ENCODE assay signal across 31 cellular contexts in genomic region chr15:86837631-86838030, GRCh38.
DNase-seq lines count a peak whose midpoint lies in the region; ATAC-seq, FAIRE-seq and TF ChIP-seq lines count a peak whose summit lies in the region.
"Had no signal": no experiment of that assay in that cellular context is flagged by ENCODE, and none has a peak within 500 bp of the region (broad histone marks: within the 10 kb centered on the region; RNA-seq: fewer than 3 reads in every experiment).

No MANE protein-coding gene starts in this region.

- intact Hi-C loops in HepG2 (cut with micrococcal nuclease; ENCODE audit: unreplicated experiment) (no loop called here), thyroid gland (cut with DNase I) (no loop called here)
- intact Hi-C loops in activated CD4-positive, alpha-beta memory T cell treated with anti-CD3 and anti-CD28 coated beads for 36 hours (cut with micrococcal nuclease) = no loop called here

- TF ChIP-seq RAD21 in liver (IDR thresholded peaks at IDR 0.05) (no peak), HepG2 (CRISPR knock-in tag; IDR thresholded peaks at IDR 0.05) (no peak)

- no peaks in the 10 kb centered on the region for H3K9me3 Mint-ChIP-seq in activated CD4-positive, alpha-beta memory T cell treated with anti-CD3 and anti-CD28 coated beads for 36 hours
- H3K9me3 Mint-ChIP-seq in activated naive CD8-positive, alpha-beta T cell treated with anti-CD3 and anti-CD28 coated beads for 36 hours = no peaks in the 10 kb centered on the region
- H3K9me3 Mint-ChIP-seq: activated naive CD4-positive, alpha-beta T cell treated with anti-CD3 and anti-CD28 coated beads, Interleukin-2, amount 50 U/mL, for 24 hours; neural crest cell had no signal

- H3K27me3 Mint-ChIP-seq in activated CD4-positive, alpha-beta memory T cell treated with anti-CD3 and anti-CD28 coated beads for 36 hours = peaks cover 6% of the 10 kb centered on the region
- H3K27me3 Mint-ChIP-seq in activated naive CD8-positive, alpha-beta T cell treated with anti-CD3 and anti-CD28 coated beads for 36 hours = no peaks in the 10 kb centered on the region
- H3K27me3 Mint-ChIP-seq: CD4-positive, CD25-positive, alpha-beta regulatory T cell had no signal

- no peak for TF ChIP-seq POLR2A in HepG2 (IDR thresholded peaks at IDR 0.05; ENCODE audit: insufficient read depth in 1 of 2, low read depth in 2 of 2, low read length in 2 of 2)
- TF ChIP-seq POLR2A in thyroid gland (IDR thresholded peaks at IDR 0.05) = no peak

- no peaks in the 10 kb centered on the region for H4K20me1 ChIP-seq in HepG2 (ENCODE audit: insufficient read depth, low read length)

- in situ Hi-C loops in HepG2 (cut with HindIII; ENCODE audit: extremely low pct_ligation_motif_present, low pct_unique_long_range_greater_than_20kb) = no loop called here
- in situ Hi-C loops in astrocyte of the spinal cord (cut with HindIII; ENCODE audit: low sequenced_read_pairs) = no loop called here

- H3K4me1 ChIP-seq in liver (ENCODE audit: control insufficient read depth in 4 of 4, insufficient read depth in 4 of 4, low read length in 3 of 4) (no peaks in the 10 kb centered on the region), HepG2 (ENCODE audit: insufficient read depth, low read length) (no peaks in the 10 kb centered on the region), thyroid gland (peaks cover 22% of the 10 kb centered on the region in 2 donors)
- H3K4me1 ChIP-seq: A549, stomach had no signal

- TF ChIP-seq CTCF in liver (IDR thresholded peaks at IDR 0.05; ENCODE audit: low read depth, low read length, missing input control) (no peak), HepG2 (CRISPR knock-in tag; IDR thresholded peaks at IDR 0.05) (no peak), astrocyte of the spinal cord (IDR thresholded peaks at IDR 0.05; ENCODE audit: low read depth, low read length) (no peak), thyroid gland (IDR thresholded peaks at IDR 0.05) (peak in 2 of 6 experiments; percentile 24 to 31)

- H3K27me3 ChIP-seq in liver (ENCODE audit: control insufficient read depth in 4 of 4, insufficient read depth in 4 of 4, low read length in 3 of 4) = no peaks in the 10 kb centered on the region
- no peaks in the 10 kb centered on the region for H3K27me3 ChIP-seq in HepG2 (ENCODE audit: control insufficient read depth in 1 of 2, insufficient read depth in 2 of 2, low read length in 2 of 2)
- no peaks in the 10 kb centered on the region for H3K27me3 ChIP-seq in thyroid gland
- H3K27me3 ChIP-seq: heart left ventricle, right lobe of liver, stomach, tibial nerve had no signal

- H3K36me3 ChIP-seq in liver (ENCODE audit: control insufficient read depth in 4 of 4, insufficient read depth in 3 of 4, low read depth in 1 of 4, low read length in 3 of 4) (no peaks in the 10 kb centered on the region), HepG2 (replicated peaks in 1 of 2; ENCODE audit: control insufficient read depth in 1 of 2, insufficient read depth in 2 of 2, low read length in 2 of 2) (no peaks in the 10 kb centered on the region), thyroid gland (no peaks in the 10 kb centered on the region)
- H3K36me3 ChIP-seq: heart left ventricle, right lobe of liver, stomach, tibial nerve had no signal

- H3K9ac ChIP-seq in liver (ENCODE audit: low read depth in 1 of 2, low read length in 2 of 2) = no peak overlapping the region
- H3K9ac ChIP-seq in HepG2 (ENCODE audit: insufficient read depth, low read depth, low read length) = no peak overlapping the region

- H3K4me2 ChIP-seq in HepG2 (ENCODE audit: low read depth, low read length) = no peak overlapping the region
- H3K4me2 ChIP-seq: A549, PC-9 had no signal

- no peak overlapping the region for H3K27ac ChIP-seq in liver (ENCODE audit: low read depth in 1 of 2, low read length in 2 of 2)
- no peak overlapping the region for H3K27ac ChIP-seq in HepG2 (ENCODE audit: extremely low read length, insufficient read depth, low read length)
- peak overlapping the region; percentile 29 to 66 (median 64) for H3K27ac ChIP-seq in thyroid gland
- H3K27ac ChIP-seq: A549, PC-9, right lobe of liver, stomach had no signal

- no peak overlapping the region for H2AFZ ChIP-seq in HepG2 (ENCODE audit: low read length)
- H2AFZ ChIP-seq: PC-9 had no signal

- no peaks in the 10 kb centered on the region for H3K4me1 Mint-ChIP-seq in activated CD4-positive, alpha-beta memory T cell treated with anti-CD3 and anti-CD28 coated beads for 36 hours (ENCODE audit: low read depth)
- H3K4me1 Mint-ChIP-seq in activated naive CD8-positive, alpha-beta T cell treated with anti-CD3 and anti-CD28 coated beads for 36 hours = no peaks in the 10 kb centered on the region
- H3K4me1 Mint-ChIP-seq: activated CD4-positive, alpha-beta T cell treated with anti-CD3 and anti-CD28 coated beads for 36 hours; activated naive CD4-positive, alpha-beta T cell treated with anti-CD3 and anti-CD28 coated beads, Interleukin-2, amount 50 U/mL, for 24 hours; CD4-positive, CD25-positive, alpha-beta regulatory T cell; neural crest cell had no signal

- no peaks in the 10 kb centered on the region for H3K36me3 Mint-ChIP-seq in activated CD4-positive, alpha-beta memory T cell treated with anti-CD3 and anti-CD28 coated beads for 36 hours
- no peaks in the 10 kb centered on the region for H3K36me3 Mint-ChIP-seq in activated naive CD8-positive, alpha-beta T cell treated with anti-CD3 and anti-CD28 coated beads for 36 hours
- H3K36me3 Mint-ChIP-seq: activated naive CD4-positive, alpha-beta T cell treated with anti-CD3 and anti-CD28 coated beads, Interleukin-2, amount 50 U/mL, for 24 hours; CD4-positive, CD25-positive, alpha-beta regulatory T cell had no signal

- TF ChIP-seq EP300 in HepG2 (IDR thresholded peaks at IDR 0.05; ENCODE audit: low read depth in 2 of 2, low read length in 2 of 2) (no peak), HepG2 (CRISPR knock-in tag; IDR thresholded peaks at IDR 0.05; ENCODE audit: borderline replicate concordance) (no peak)

- POLR2A ChIA-PET in HepG2 (lab: Yijun Ruan, JAX) = no interaction called here
- POLR2A ChIA-PET in activated CD4-positive, alpha-beta memory T cell treated with anti-CD3 and anti-CD28 coated beads for 36 hours (lab: Charles Lee) = no interaction called here

- CTCF ChIA-PET in HepG2 (lab: Yijun Ruan, JAX; ENCODE audit: low intra/inter-chr PET ratio, low total read pairs) = no interaction called here
- CTCF ChIA-PET in activated CD4-positive, alpha-beta memory T cell treated with anti-CD3 and anti-CD28 coated beads for 36 hours (lab: Charles Lee) = no interaction called here

- H3K9me3 ChIP-seq in liver (ENCODE audit: control insufficient read depth in 4 of 4, low read length in 3 of 4) (no peaks in the 10 kb centered on the region), HepG2 (ENCODE audit: low read length) (peaks cover 98% of the 10 kb centered on the region), thyroid gland (no peaks in the 10 kb centered on the region)
- H3K9me3 ChIP-seq: A549, heart left ventricle, right lobe of liver, stomach, tibial nerve had no signal

- no peak for FAIRE-seq in HepG2 (lab: Jason Lieb, UNC)
- FAIRE-seq: A549 had no signal

- no TSS peak for BruUV-seq in HepG2 (replicated peaks; lab: Mats Ljungman, UMichigan)

- H3K27ac Mint-ChIP-seq in activated CD4-positive, alpha-beta memory T cell treated with anti-CD3 and anti-CD28 coated beads for 36 hours = no peak overlapping the region
- no peak overlapping the region for H3K27ac Mint-ChIP-seq in activated naive CD8-positive, alpha-beta T cell treated with anti-CD3 and anti-CD28 coated beads for 36 hours
- H3K27ac Mint-ChIP-seq: activated CD4-positive, alpha-beta T cell treated with anti-CD3 and anti-CD28 coated beads for 36 hours; activated naive CD4-positive, alpha-beta T cell treated with anti-CD3 and anti-CD28 coated beads, Interleukin-2, amount 50 U/mL, for 24 hours; CD4-positive, CD25-positive, alpha-beta regulatory T cell had no signal

- no peak overlapping the region for H3K4me3 Mint-ChIP-seq in activated CD4-positive, alpha-beta memory T cell treated with anti-CD3 and anti-CD28 coated beads for 36 hours
- H3K4me3 Mint-ChIP-seq in activated naive CD8-positive, alpha-beta T cell treated with anti-CD3 and anti-CD28 coated beads for 36 hours = no peak overlapping the region
- H3K4me3 Mint-ChIP-seq: activated CD4-positive, alpha-beta T cell treated with anti-CD3 and anti-CD28 coated beads for 36 hours; activated naive CD4-positive, alpha-beta T cell treated with anti-CD3 and anti-CD28 coated beads, Interleukin-2, amount 50 U/mL, for 24 hours; CD4-positive, CD25-positive, alpha-beta regulatory T cell; neural crest cell had no signal

- no peaks in the 10 kb centered on the region for H3K79me2 ChIP-seq in HepG2 (ENCODE audit: insufficient read depth, low read length)

- no peak overlapping the region for H3K4me3 ChIP-seq in liver (ENCODE audit: low read depth in 1 of 3, low read length in 3 of 3)
- no peak overlapping the region for H3K4me3 ChIP-seq in HepG2 (replicated peaks in 1 of 3; ENCODE audit: insufficient read depth in 1 of 3, low read depth in 2 of 3, low read length in 3 of 3)
- H3K4me3 ChIP-seq in astrocyte of the spinal cord (ENCODE audit: low read depth, low read length) = no peak overlapping the region
- H3K4me3 ChIP-seq in thyroid gland (replicated peaks in 1 of 3) = no peak overlapping the region
- H3K4me3 ChIP-seq: A549, heart left ventricle, PC-9, right lobe of liver, stomach, tibial nerve had no signal

- DNase-seq in HepG2 (ENCODE audit: low spot score) = no peak
- peak; percentile 8 for DNase-seq in astrocyte of the spinal cord (ENCODE audit: low read depth, low spot score)
- peak; percentile 48 for DNase-seq in left kidney (ENCODE audit: low read depth, low spot score)
- DNase-seq in thyroid gland = peak; percentile 44 to 58
- no peak for DNase-seq in activated CD4-positive, alpha-beta memory T cell treated with anti-CD3 and anti-CD28 coated beads for 36 hours
- no peak for DNase-seq in hippocampal formation (lab: John Stamatoyannopoulos, UW)
- no peak for DNase-seq in activated naive CD8-positive, alpha-beta T cell treated with anti-CD3 and anti-CD28 coated beads for 36 hours
- DNase-seq: activated CD4-positive, alpha-beta T cell treated with anti-CD3 and anti-CD28 coated beads for 36 hours; AML-193; amygdala; Calu3; caudate nucleus; CD4-positive, CD25-positive, alpha-beta regulatory T cell; erythroblast; foreskin fibroblast; heart left ventricle; kidney glomerular epithelial cell; NCI-H1048; NCI-H187; NCI-H524 treated with DMSO at 0.1 percent for 48 hours; PC-9; right lobe of liver; SHP77; stimulated activated CD4-positive, alpha-beta T cell treated with anti-CD3 and anti-CD28 coated beads, Interleukin-12 subunit alpha, Interleukin-12 subunit beta, amount 100 ng/mL, for 4 hours; stimulated activated CD4-positive, alpha-beta T cell treated with anti-CD3 and anti-CD28 coated beads, Interleukin-2, amount 100 ng/mL, for 48 hours; stomach had no signal

- WGBS in liver = 50% methylated on average over 3 of the region's 3 CpGs
- WGBS in HepG2 (ENCODE audit: low lambda C conversion rate) = 2% methylated on average over 3 of the region's 3 CpGs
- 6% methylated on average over 3 of the region's 3 CpGs for WGBS in thyroid gland, 2 donors

- no peak for ATAC-seq in HepG2
- ATAC-seq: A549; activated CD4-positive, alpha-beta T cell treated with anti-CD3 and anti-CD28 coated beads for 36 hours; right lobe of liver had no signal

TF ChIP-seq in liver, 16 proteins besides CTCF, POLR2A, EP300 and RAD21:
- TF ChIP-seq NR2F2 (IDR thresholded peaks at IDR 0.05) (peak; percentile 3), RXRA (IDR thresholded peaks at IDR 0.05) (no peak)

TF ChIP-seq in HepG2, 621 proteins besides CTCF, POLR2A, EP300 and RAD21 (continues in another document):
- no peak for TF ChIP-seq NFRKB (IDR thresholded peaks at IDR 0.05)

Comparison
In these comparisons a context has a peak if more than half of its experiments do, and no peak if none do; other contexts are left out.
1. H3K27ac ChIP-seq: peak in thyroid gland (3 of 3); none in liver (0 of 2) and HepG2 (single experiment).
2. DNase-seq: peak in astrocyte of the spinal cord (single experiment), left kidney (single experiment) and thyroid gland (2 of 2); none in HepG2 (single experiment), activated CD4-positive, alpha-beta memory T cell treated with anti-CD3 and anti-CD28 coated beads for 36 hours (single experiment), hippocampal formation (0 of 2) and activated naive CD8-positive, alpha-beta T cell treated with anti-CD3 and anti-CD28 coated beads for 36 hours (single experiment).